ENCODE assay signal across 19 cellular contexts in genomic region chr17:80312621-80313135, GRCh38. TPM values are rescaled to one million over a fixed set of nuclear protein-coding genes. Genes with fewer than 3 reads are reported as not detected.
A peak's percentile ranks its signal among the peaks of the same experiment; 100 is the strongest.
DNase-seq lines count a peak whose midpoint lies in the region; ATAC-seq and TF ChIP-seq lines count a peak whose summit lies in the region.
"Had no signal": no experiment of that assay in that cellular context is flagged by ENCODE, and none has a peak within 500 bp of the region (broad histone marks: within the 10 kb centered on the region; RNA-seq: fewer than 3 reads in every experiment).

No MANE protein-coding gene starts in this region.

- H3K36me3 ChIP-seq in CD4-positive, CD25-positive, alpha-beta regulatory T cell (ENCODE audit: control insufficient read depth, insufficient read depth, low read length), result peaks cover 77% of the 10 kb centered on the region
- H3K36me3 ChIP-seq in CD8-positive, alpha-beta T cell (ENCODE audit: insufficient read depth, low read length), result peaks cover 66% of the 10 kb centered on the region
- H3K36me3 ChIP-seq in right lobe of liver, result peaks cover 0 to 60% (median 31%) of the 10 kb centered on the region in 4 donors
- H3K36me3 ChIP-seq: BE2C had no signal

- H3K36me3 Mint-ChIP-seq in CD4-positive, CD25-positive, alpha-beta regulatory T cell, result peaks cover 33% of the 10 kb centered on the region
- peaks cover 74% of the 10 kb centered on the region for H3K36me3 Mint-ChIP-seq in CD8-positive, alpha-beta T cell
- peaks cover 84% of the 10 kb centered on the region for H3K36me3 Mint-ChIP-seq in activated T-helper 17 cell treated with anti-CD3 and anti-CD28 coated beads, Interleukin-2, amount 50 U/mL, for 72 hours (ENCODE audit: low read depth)
- H3K36me3 Mint-ChIP-seq in natural killer cell treated with Interleukin-12 subunit alpha and Interleukin-12 subunit beta and Interleukin-15 and Interleukin-18, amount 100 ng/mL, for 72 hours, result peaks cover 46% of the 10 kb centered on the region

- H3K4me1 Mint-ChIP-seq in CD4-positive, CD25-positive, alpha-beta regulatory T cell, result peaks cover 4 to 7% (median 5%) of the 10 kb centered on the region in 4 donors
- H3K4me1 Mint-ChIP-seq in CD8-positive, alpha-beta T cell (ENCODE audit: low read depth), result no peaks in the 10 kb centered on the region
- peaks cover 17% of the 10 kb centered on the region for H3K4me1 Mint-ChIP-seq in activated T-helper 17 cell treated with anti-CD3 and anti-CD28 coated beads, Interleukin-2, amount 50 U/mL, for 72 hours
- H3K4me1 Mint-ChIP-seq in natural killer cell treated with Interleukin-12 subunit alpha and Interleukin-12 subunit beta and Interleukin-15 and Interleukin-18, amount 100 ng/mL, for 72 hours (ENCODE audit: low read depth in 2 of 2), result peaks cover 29 to 38% of the 10 kb centered on the region in 2 donors

- peaks cover 0 to 2% (median 0%) of the 10 kb centered on the region in 7 donors for H3K9me3 Mint-ChIP-seq in CD4-positive, CD25-positive, alpha-beta regulatory T cell
- H3K9me3 Mint-ChIP-seq in CD8-positive, alpha-beta T cell, result no peaks in the 10 kb centered on the region
- no peaks in the 10 kb centered on the region for H3K9me3 Mint-ChIP-seq in activated T-helper 17 cell treated with anti-CD3 and anti-CD28 coated beads, Interleukin-2, amount 50 U/mL, for 72 hours
- H3K9me3 Mint-ChIP-seq in natural killer cell treated with Interleukin-12 subunit alpha and Interleukin-12 subunit beta and Interleukin-15 and Interleukin-18, amount 100 ng/mL, for 72 hours, result no peaks in the 10 kb centered on the region
- H3K9me3 Mint-ChIP-seq: CD8-positive, alpha-beta memory T cell had no signal

- no peak overlapping the region for H3K4me3 Mint-ChIP-seq in CD4-positive, CD25-positive, alpha-beta regulatory T cell
- H3K4me3 Mint-ChIP-seq in CD8-positive, alpha-beta T cell, result no peak overlapping the region
- H3K4me3 Mint-ChIP-seq in activated T-helper 17 cell treated with anti-CD3 and anti-CD28 coated beads, Interleukin-2, amount 50 U/mL, for 72 hours, result no peak overlapping the region
- H3K4me3 Mint-ChIP-seq in natural killer cell treated with Interleukin-12 subunit alpha and Interleukin-12 subunit beta and Interleukin-15 and Interleukin-18, amount 100 ng/mL, for 72 hours, result no peak overlapping the region
- H3K4me3 Mint-ChIP-seq: CD8-positive, alpha-beta memory T cell had no signal

- no peak for TF ChIP-seq CTCF in CD8-positive, alpha-beta T cell (IDR thresholded peaks at IDR 0.05)
- TF ChIP-seq CTCF in right lobe of liver (IDR thresholded peaks at IDR 0.05), result no peak

- WGBS in right lobe of liver (ENCODE audit: insufficient coverage, low coverage, low lambda C conversion rate, missing lambda C conversion rate), result 70% methylated on average over 2 of the region's 12 CpGs

- H3K4me3 ChIP-seq in CD4-positive, CD25-positive, alpha-beta regulatory T cell (ENCODE audit: low read depth, low read length), result no peak overlapping the region
- no peak overlapping the region for H3K4me3 ChIP-seq in CD8-positive, alpha-beta T cell (ENCODE audit: low read depth, low read length)
- H3K4me3 ChIP-seq in right lobe of liver, result no peak overlapping the region
- H3K4me3 ChIP-seq: HAP-1 had no signal

- H3K4me1 ChIP-seq in CD4-positive, CD25-positive, alpha-beta regulatory T cell (ENCODE audit: control insufficient read depth, insufficient read depth, low read length, poor library complexity, severe bottlenecking), result no peaks in the 10 kb centered on the region
- H3K4me1 ChIP-seq in CD8-positive, alpha-beta T cell (ENCODE audit: insufficient read depth, low read length), result no peaks in the 10 kb centered on the region
- no peaks in the 10 kb centered on the region for H3K4me1 ChIP-seq in right lobe of liver
- H3K4me1 ChIP-seq: BE2C, HAP-1 had no signal

- ATAC-seq in CD4-positive, CD25-positive, alpha-beta regulatory T cell (ENCODE audit: low read depth in 2 of 2), result no peak
- ATAC-seq in CD8-positive, alpha-beta T cell, result no peak
- ATAC-seq in activated T-helper 17 cell treated with anti-CD3 and anti-CD28 coated beads, Interleukin-2, amount 50 U/mL, for 72 hours (replicated peaks), result no peak
- no peak for ATAC-seq in natural killer cell treated with Interleukin-12 subunit alpha and Interleukin-12 subunit beta and Interleukin-15 and Interleukin-18, amount 100 ng/mL, for 72 hours
- ATAC-seq in right lobe of liver (no peak), GM18520 (IDR thresholded peaks at IDR 0.05; ENCODE audit: unreplicated experiment) (no peak)
- ATAC-seq: Panc1 had no signal

- H3K27ac ChIP-seq in CD4-positive, CD25-positive, alpha-beta regulatory T cell (ENCODE audit: insufficient read depth, low read length, poor library complexity, severe bottlenecking), result peak overlapping the region; percentile 5
- H3K27ac ChIP-seq in CD8-positive, alpha-beta T cell (ENCODE audit: low read depth, low read length), result no peak overlapping the region
- H3K27ac ChIP-seq in right lobe of liver, result no peak overlapping the region

- H3K27me3 ChIP-seq in CD4-positive, CD25-positive, alpha-beta regulatory T cell (ENCODE audit: control insufficient read depth, insufficient read depth, low read length), result no peaks in the 10 kb centered on the region
- no peaks in the 10 kb centered on the region for H3K27me3 ChIP-seq in CD8-positive, alpha-beta T cell (ENCODE audit: insufficient read depth, low read length)
- H3K27me3 ChIP-seq in right lobe of liver, result no peaks in the 10 kb centered on the region
- H3K27me3 ChIP-seq: BE2C had no signal

- intact Hi-C loops in CD8-positive, alpha-beta T cell (cut with DNase I, micrococcal nuclease), result no loop called here
- intact Hi-C loops in right lobe of liver (cut with DNase I), result no loop called here

- no peaks in the 10 kb centered on the region for H3K9me3 ChIP-seq in CD4-positive, CD25-positive, alpha-beta regulatory T cell (ENCODE audit: control insufficient read depth in 2 of 2, low read length in 2 of 2)
- H3K9me3 ChIP-seq in CD8-positive, alpha-beta T cell (ENCODE audit: low read length), result no peaks in the 10 kb centered on the region
- H3K9me3 ChIP-seq in right lobe of liver, result no peaks in the 10 kb centered on the region
- H3K9me3 ChIP-seq: BE2C, HAP-1 had no signal

- no peak for TF ChIP-seq POLR2A in right lobe of liver (IDR thresholded peaks at IDR 0.05)

- no peak overlapping the region for H3K27ac Mint-ChIP-seq in CD4-positive, CD25-positive, alpha-beta regulatory T cell
- H3K27ac Mint-ChIP-seq in CD8-positive, alpha-beta T cell, result peak overlapping the region; percentile 32
- peak overlapping the region; percentile 83 for H3K27ac Mint-ChIP-seq in activated T-helper 17 cell treated with anti-CD3 and anti-CD28 coated beads, Interleukin-2, amount 50 U/mL, for 72 hours
- peak overlapping the region; percentile 47 to 74 for H3K27ac Mint-ChIP-seq in natural killer cell treated with Interleukin-12 subunit alpha and Interleukin-12 subunit beta and Interleukin-15 and Interleukin-18, amount 100 ng/mL, for 72 hours

- CTCF ChIA-PET in CD8-positive, alpha-beta T cell (lab: Charles Lee), result no interaction called here

- no peaks in the 10 kb centered on the region for H3K27me3 Mint-ChIP-seq in CD4-positive, CD25-positive, alpha-beta regulatory T cell
- H3K27me3 Mint-ChIP-seq in CD8-positive, alpha-beta T cell (ENCODE audit: low read depth), result no peaks in the 10 kb centered on the region
- no peaks in the 10 kb centered on the region for H3K27me3 Mint-ChIP-seq in activated T-helper 17 cell treated with anti-CD3 and anti-CD28 coated beads, Interleukin-2, amount 50 U/mL, for 72 hours
- H3K27me3 Mint-ChIP-seq in natural killer cell treated with Interleukin-12 subunit alpha and Interleukin-12 subunit beta and Interleukin-15 and Interleukin-18, amount 100 ng/mL, for 72 hours, result no peaks in the 10 kb centered on the region
- H3K27me3 Mint-ChIP-seq: CD8-positive, alpha-beta memory T cell had no signal

- POLR2A ChIA-PET in CD8-positive, alpha-beta T cell (lab: Charles Lee), result no interaction called here

- no peak for DNase-seq in CD4-positive, CD25-positive, alpha-beta regulatory T cell
- DNase-seq in CD8-positive, alpha-beta T cell, result no peak
- DNase-seq in natural killer cell treated with Interleukin-12 subunit alpha and Interleukin-12 subunit beta and Interleukin-15 and Interleukin-18, amount 100 ng/mL, for 72 hours (ENCODE audit: low spot score), result no peak
- DNase-seq in right lobe of liver, result no peak
- DNase-seq in activated CD4-positive, alpha-beta T cell treated with anti-CD3 and anti-CD28 coated beads, Interleukin-2, amount 50 U/mL, for 1 hour, result no peak
- DNase-seq: BE2C; CD8-positive, alpha-beta memory T cell; DMS 273 treated with DMSO at 0.1 percent for 48 hours; EL; Kasumi-1; NCI-H1930; NCI-H2171; NCI-H446 treated with DMSO at 0.1 percent for 48 hours; NCI-H774; SHP77 had no signal

RNA-seq across cellular contexts. Expression of gene RNF213, which starts 52.0 kb away (rescaled TPM):
- 666 TPM for total RNA-seq in CD4-positive, CD25-positive, alpha-beta regulatory T cell
- polyA plus RNA-seq in CD4-positive, CD25-positive, alpha-beta regulatory T cell, result 10 to 100 TPM; 27.6 to 33.7 (median 31.2) TPM
- total RNA-seq in CD8-positive, alpha-beta T cell, result 100 to 1,000 TPM; 318 to 336 TPM
- 1,000 to 10,000 TPM; 1,022 to 1,405 TPM for total RNA-seq in activated T-helper 17 cell treated with anti-CD3 and anti-CD28 coated beads, Interleukin-2, amount 50 U/mL, for 72 hours
- total RNA-seq in natural killer cell treated with Interleukin-12 subunit alpha and Interleukin-12 subunit beta and Interleukin-15 and Interleukin-18, amount 100 ng/mL, for 72 hours, result 1,000 to 10,000 TPM; 1,259 to 2,425 TPM
- 10 to 100 TPM; 59.1 to 87.7 (median 73.0) TPM for total RNA-seq in right lobe of liver

Comparison
In these comparisons a context has a peak if more than half of its experiments do, and no peak if none do; other contexts are left out.
1. H3K27ac Mint-ChIP-seq: peak in CD8-positive, alpha-beta T cell (single experiment), activated T-helper 17 cell treated with anti-CD3 and anti-CD28 coated beads, Interleukin-2, amount 50 U/mL, for 72 hours (single experiment) and natural killer cell treated with Interleukin-12 subunit alpha and Interleukin-12 subunit beta and Interleukin-15 and Interleukin-18, amount 100 ng/mL, for 72 hours (2 of 2); none in CD4-positive, CD25-positive, alpha-beta regulatory T cell (0 of 3).